Comparison of ENCODE assay signal across 35 cellular contexts in genomic region chr7:68820321-68820720, GRCh38.
"Had no signal": no experiment of that assay in that cellular context is flagged by ENCODE, and none has a peak within 500 bp of the region (broad histone marks: within the 10 kb centered on the region; RNA-seq: fewer than 3 reads in every experiment).

No MANE protein-coding gene starts in this region.

- H3K27ac ChIP-seq: KMS-11 had no signal

- DNase-seq: Karpas-422, Kasumi-1, KG1, MG63, MM.1S, MV-4-11, NCI-H1048, NCI-H1092, NCI-H1092 treated with DMSO at 0.1 percent for 48 hours, NCI-H1105, NCI-H1105 treated with DMSO at 0.1 percent for 48 hours, NCI-H1417, NCI-H1417 treated with DMSO at 0.1 percent for 48 hours, NCI-H1436, NCI-H1436 treated with DMSO at 0.1 percent for 48 hours, NCI-H146, NCI-H1694, NCI-H1694 treated with DMSO at 0.1 percent for 48 hours, NCI-H187, NCI-H187 treated with DMSO at 0.1 percent for 48 hours, NCI-H1930, NCI-H2029, NCI-H2029 treated with DMSO at 0.1 percent for 48 hours, NCI-H2081, NCI-H2081 treated with DMSO at 0.1 percent for 48 hours, NCI-H2107, NCI-H2171, NCI-H2171 treated with DMSO at 0.1 percent for 48 hours, NCI-H2227 treated with DMSO at 0.1 percent for 48 hours, NCI-H226, NCI-H345, NCI-H446, NCI-H446 treated with DMSO at 0.1 percent for 48 hours, NCI-H510A had no signal

- H3K27me3 ChIP-seq: MG63 had no signal

- H3K9me3 ChIP-seq: MG63 had no signal

- H3K36me3 ChIP-seq: MG63 had no signal

- H3K4me3 ChIP-seq: MG63 had no signal
